Comparison of ENCODE assay signal across 1 cellular context in genomic region chr19:57438925-57439324, GRCh38.
TF ChIP-seq lines count a peak whose summit lies in the region.

No MANE protein-coding gene starts in this region.

TF ChIP-seq in WTC11, 78 proteins besides CTCF, POLR2A, EP300 and RAD21 (continued from another document):
- TF ChIP-seq PRDM15 (CRISPR knock-in tag; IDR thresholded peaks at IDR 0.05) (no peak), ZNF219 (CRISPR knock-in tag; IDR thresholded peaks at IDR 0.05; ENCODE audit: borderline replicate concordance) (no peak), FOXP4 (CRISPR knock-in tag; IDR thresholded peaks at IDR 0.05) (no peak), ETV6 (CRISPR knock-in tag; IDR thresholded peaks at IDR 0.05) (no peak), ZNF138 (CRISPR knock-in tag; conservative IDR thresholded peaks at IDR 0.05) (no peak), ZBTB21 (CRISPR knock-in tag; IDR thresholded peaks at IDR 0.05; ENCODE audit: borderline replicate concordance) (no peak), NFYB (CRISPR knock-in tag; conservative IDR thresholded peaks at IDR 0.05; ENCODE audit: low read depth) (no peak), CREB1 (CRISPR knock-in tag; IDR thresholded peaks at IDR 0.05) (no peak), PREB (CRISPR knock-in tag; IDR thresholded peaks at IDR 0.05; ENCODE audit: borderline replicate concordance) (no peak)
